In the genomic region with DNA sequence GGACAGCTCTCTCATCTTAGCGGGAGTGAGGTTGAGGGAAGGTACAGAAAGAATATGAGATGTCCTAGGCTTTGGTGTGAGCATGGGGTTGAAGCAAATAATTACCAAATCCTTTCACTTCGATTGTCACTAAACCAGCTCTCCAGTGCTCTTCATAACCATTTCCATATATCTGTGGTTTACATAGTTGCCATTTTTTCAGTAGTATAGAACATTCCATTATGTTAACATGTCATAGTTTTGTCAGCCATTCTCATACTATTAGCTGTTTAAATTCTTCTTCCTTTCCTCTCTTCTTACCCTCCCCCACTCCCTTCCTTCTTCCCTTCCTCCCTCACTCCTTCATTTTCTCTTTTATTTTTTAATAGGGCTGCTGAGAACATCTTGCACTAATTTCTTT, we compare ENCODE assay signal across 1 cellular context.
TF ChIP-seq lines count a peak whose summit lies in the region.

No MANE protein-coding gene starts in this region.

TF ChIP-seq in SK-N-SH treated with all-trans-retinoic acid at 6 μM for 48 hours, 23 proteins besides CTCF, POLR2A, EP300 and RAD21 (continued from another document):
- TF ChIP-seq, protein P1, sequence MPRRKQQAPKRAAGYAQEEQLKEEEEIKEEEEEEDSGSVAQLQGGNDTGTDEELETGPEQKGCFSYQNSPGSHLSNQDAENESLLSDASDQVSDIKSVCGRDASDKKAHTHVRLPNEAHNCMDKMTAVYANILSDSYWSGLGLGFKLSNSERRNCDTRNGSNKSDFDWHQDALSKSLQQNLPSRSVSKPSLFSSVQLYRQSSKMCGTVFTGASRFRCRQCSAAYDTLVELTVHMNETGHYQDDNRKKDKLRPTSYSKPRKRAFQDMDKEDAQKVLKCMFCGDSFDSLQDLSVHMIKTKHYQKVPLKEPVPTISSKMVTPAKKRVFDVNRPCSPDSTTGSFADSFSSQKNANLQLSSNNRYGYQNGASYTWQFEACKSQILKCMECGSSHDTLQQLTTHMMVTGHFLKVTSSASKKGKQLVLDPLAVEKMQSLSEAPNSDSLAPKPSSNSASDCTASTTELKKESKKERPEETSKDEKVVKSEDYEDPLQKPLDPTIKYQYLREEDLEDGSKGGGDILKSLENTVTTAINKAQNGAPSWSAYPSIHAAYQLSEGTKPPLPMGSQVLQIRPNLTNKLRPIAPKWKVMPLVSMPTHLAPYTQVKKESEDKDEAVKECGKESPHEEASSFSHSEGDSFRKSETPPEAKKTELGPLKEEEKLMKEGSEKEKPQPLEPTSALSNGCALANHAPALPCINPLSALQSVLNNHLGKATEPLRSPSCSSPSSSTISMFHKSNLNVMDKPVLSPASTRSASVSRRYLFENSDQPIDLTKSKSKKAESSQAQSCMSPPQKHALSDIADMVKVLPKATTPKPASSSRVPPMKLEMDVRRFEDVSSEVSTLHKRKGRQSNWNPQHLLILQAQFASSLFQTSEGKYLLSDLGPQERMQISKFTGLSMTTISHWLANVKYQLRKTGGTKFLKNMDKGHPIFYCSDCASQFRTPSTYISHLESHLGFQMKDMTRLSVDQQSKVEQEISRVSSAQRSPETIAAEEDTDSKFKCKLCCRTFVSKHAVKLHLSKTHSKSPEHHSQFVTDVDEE (CRISPR knock-in tag; IDR thresholded peaks at IDR 0.05): no peak
- no peak for TF ChIP-seq ZNF70 (CRISPR knock-in tag; IDR thresholded peaks at IDR 0.05)
- no peak for TF ChIP-seq TCF4 (CRISPR knock-in tag; IDR thresholded peaks at IDR 0.05; ENCODE audit: borderline replicate concordance)
- no peak for TF ChIP-seq ESRRG (CRISPR knock-in tag; IDR thresholded peaks at IDR 0.05)
- TF ChIP-seq SNAI2 (CRISPR knock-in tag; IDR thresholded peaks at IDR 0.05): no peak
TF ChIP-seq in SK-N-SH treated with all-trans-retinoic acid at 6 μM for 48 hours: peak in this region for 0.
